ENCODE assay signal across 1 cellular context in the genomic region with DNA sequence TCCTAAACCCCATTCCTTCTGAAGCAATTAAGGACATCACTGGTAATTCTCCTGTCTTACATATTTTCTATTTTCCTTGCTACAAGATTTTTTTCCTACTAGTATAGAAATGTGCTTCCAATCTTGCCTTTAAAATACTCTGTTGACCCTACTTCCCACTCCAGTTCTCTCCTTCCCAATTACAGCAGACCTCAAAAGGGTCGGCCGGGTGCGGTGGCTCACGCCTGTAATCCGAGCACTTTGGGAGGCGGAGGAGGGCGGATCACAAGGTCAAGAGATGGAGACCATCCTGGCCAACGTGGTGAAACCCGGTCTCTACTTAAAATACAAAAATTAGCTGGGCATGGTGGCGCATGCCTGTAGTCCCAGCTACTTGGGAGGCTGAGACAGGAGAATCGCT. TPM values are rescaled to one million over a fixed set of nuclear protein-coding genes. Genes with fewer than 3 reads are reported as not detected.
"Had no signal": no experiment of that assay in that cellular context is flagged by ENCODE, and none has a peak within 500 bp of the region (broad histone marks: within the 10 kb centered on the region; RNA-seq: fewer than 3 reads in every experiment).

No MANE protein-coding gene starts in this region.

RNA-seq across cellular contexts. Expression of gene CDC42EP2, which starts 49.9 kb away (rescaled TPM):
- polyA plus RNA-seq: immature natural killer cell had no signal
